Comparison of ENCODE assay signal across 14 cellular contexts in the genomic region with DNA sequence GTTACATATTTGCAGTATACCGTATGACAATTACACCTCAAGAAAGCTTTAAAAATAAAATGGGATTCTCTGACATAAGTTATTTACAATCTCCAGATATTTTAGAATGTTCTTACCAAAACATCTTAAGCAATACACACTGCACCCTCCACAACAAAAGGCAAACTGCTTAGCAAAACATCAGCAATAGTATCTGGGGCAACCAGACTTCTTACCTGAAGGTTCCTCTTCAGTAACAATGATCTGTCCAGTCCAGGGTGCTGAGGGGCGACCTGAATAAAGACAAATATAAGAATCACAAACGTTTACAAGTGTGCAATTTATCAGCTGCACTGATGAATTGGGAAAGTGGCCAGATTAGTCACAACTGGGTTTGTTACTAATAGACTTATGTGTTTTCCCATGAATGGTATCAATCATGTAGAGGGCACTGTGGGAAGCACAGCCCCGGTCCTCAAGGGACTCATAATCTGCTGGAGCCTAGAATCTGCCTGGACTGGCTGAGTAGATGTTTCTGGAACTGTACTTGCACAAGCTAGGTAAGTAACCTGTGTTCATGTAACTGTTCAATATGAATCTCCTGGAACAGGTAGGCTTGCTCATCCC.
DNase-seq lines count a peak whose midpoint lies in the region; ATAC-seq and TF ChIP-seq lines count a peak whose summit lies in the region.
"Had no signal": no experiment of that assay in that cellular context is flagged by ENCODE, and none has a peak within 500 bp of the region (broad histone marks: within the 10 kb centered on the region; RNA-seq: fewer than 3 reads in every experiment).

No MANE protein-coding gene starts in this region.

- H3K4me2 ChIP-seq in BLaER1 treated with 17β-estradiol and CSF1 and Interleukin-3, amounts not matched to agents 10 nM and 100 nM: peak overlapping the region; percentile 40 to 71 (median 57)
- no peak overlapping the region for H3K4me2 ChIP-seq in HCT116 (ENCODE audit: low read length)

- H3K9ac ChIP-seq in BLaER1 treated with 17β-estradiol and CSF1 and Interleukin-3, amounts not matched to agents 10 nM and 100 nM: no peak overlapping the region
- no peak overlapping the region for H3K9ac ChIP-seq in HCT116 (ENCODE audit: low read length)

- no peak overlapping the region for H2AFZ ChIP-seq in HCT116 (ENCODE audit: low read depth, low read length, poor library complexity, severe bottlenecking)

- peak overlapping the region in 1 of 11 experiments; percentile 11; a peak in 3 of 22 replicates for H3K27ac ChIP-seq in BLaER1 treated with 17β-estradiol and CSF1 and Interleukin-3, amounts not matched to agents 10 nM and 100 nM
- no peak overlapping the region for H3K27ac ChIP-seq in HCT116 (ENCODE audit: low read depth, low read length)
- H3K27ac ChIP-seq: ascending aorta, skin epidermis had no signal

- RAD21 ChIA-PET in HCT116 (lab: Charles Lee; ENCODE audit: low non-redundant PET in 1 of 2, low total read pairs in 2 of 2, uncharacterized antibody in 2 of 2, unreplicated experiment in 2 of 2): no interaction called here

- no peaks in the 10 kb centered on the region for H3K36me3 ChIP-seq in BLaER1 treated with 17β-estradiol and CSF1 and Interleukin-3, amounts not matched to agents 10 nM and 100 nM
- H3K36me3 ChIP-seq in HCT116 (ENCODE audit: control insufficient read depth in 1 of 2, insufficient read depth in 2 of 2, low read length in 2 of 2): no peaks in the 10 kb centered on the region
- H3K36me3 ChIP-seq: ascending aorta had no signal

- POLR2A ChIA-PET in HCT116 (lab: Charles Lee): no interaction called here

- in situ Hi-C loops in SK-MEL-5 (cut with HindIII; ENCODE audit: low pct_unique_long_range_greater_than_20kb, low sequenced_read_pairs): no loop called here

- no peaks in the 10 kb centered on the region for H3K9me2 ChIP-seq in HCT116 (ENCODE audit: insufficient read depth)

- H4K20me1 ChIP-seq in BLaER1 treated with 17β-estradiol and CSF1 and Interleukin-3, amounts not matched to agents 10 nM and 100 nM: no peaks in the 10 kb centered on the region
- H4K20me1 ChIP-seq in HCT116 (ENCODE audit: insufficient read depth): no peaks in the 10 kb centered on the region

- CTCF ChIA-PET in HCT116 (lab: Charles Lee): no interaction called here

- TF ChIP-seq CTCF in HCT116 (IDR thresholded peaks at IDR 0.05 in 2 of 3, conservative IDR thresholded peaks at IDR 0.05 in 1 of 3; ENCODE audit: borderline replicate concordance in 1 of 3, insufficient read depth in 1 of 3, low read depth in 2 of 3, low read length in 2 of 3): no peak

- TF ChIP-seq RAD21 in HCT116 (IDR thresholded peaks at IDR 0.05; ENCODE audit: low read depth): no peak

- no peaks in the 10 kb centered on the region; a peak in 1 of 22 replicates for H3K27me3 ChIP-seq in BLaER1 treated with 17β-estradiol and CSF1 and Interleukin-3, amounts not matched to agents 10 nM and 100 nM
- H3K27me3 ChIP-seq in HCT116 (ENCODE audit: insufficient read depth, low read length): no peaks in the 10 kb centered on the region
- H3K27me3 ChIP-seq: ascending aorta had no signal

- BruUV-seq in HCT116 (replicated peaks; lab: Mats Ljungman, UMichigan): no TSS peak

- H3K79me2 ChIP-seq in HCT116 (ENCODE audit: insufficient read depth, low read length): no peaks in the 10 kb centered on the region

- peaks cover 14 to 27% (median 21%) of the 10 kb centered on the region in 10 experiments for H3K4me1 ChIP-seq in BLaER1 treated with 17β-estradiol and CSF1 and Interleukin-3, amounts not matched to agents 10 nM and 100 nM
- no peaks in the 10 kb centered on the region for H3K4me1 ChIP-seq in HCT116 (ENCODE audit: control insufficient read depth in 1 of 2, insufficient read depth in 2 of 2, low read length in 2 of 2)
- H3K4me1 ChIP-seq: ascending aorta had no signal

- intact Hi-C loops in HCT116 (cut with micrococcal nuclease): no loop called here

- TF ChIP-seq POLR2A in HCT116 (IDR thresholded peaks at IDR 0.05; ENCODE audit: borderline replicate concordance, extremely low read depth, insufficient read depth, insufficient read length): no peak

- ATAC-seq in HCT116 (peak; percentile 42; the same call in 1 of the 2 replicates), HG02981 (IDR thresholded peaks at IDR 0.05; ENCODE audit: unreplicated experiment) (no peak), GM19395 (IDR thresholded peaks at IDR 0.05; ENCODE audit: unreplicated experiment) (no peak)
- ATAC-seq: activated T-helper 17 cell treated with anti-CD3 and anti-CD28 coated beads, Interleukin-2, amount 50 U/mL, for 72 hours; left lobe of liver; T-cell had no signal

- H3K9me3 ChIP-seq in BLaER1 treated with 17β-estradiol and CSF1 and Interleukin-3, amounts not matched to agents 10 nM and 100 nM (replicated peaks in 1 of 11): peaks cover 0 to 16% (median under 1%) of the 10 kb centered on the region in 11 experiments; a peak in 8 of 22 replicates
- no peaks in the 10 kb centered on the region for H3K9me3 ChIP-seq in HCT116 (ENCODE audit: control insufficient read depth in 1 of 2, insufficient read depth in 1 of 2, low read depth in 1 of 2, low read length in 2 of 2)
- H3K9me3 ChIP-seq: ascending aorta had no signal

- no peak overlapping the region for H3K4me3 ChIP-seq in BLaER1 treated with 17β-estradiol and CSF1 and Interleukin-3, amounts not matched to agents 10 nM and 100 nM
- H3K4me3 ChIP-seq in HCT116 (replicated peaks in 1 of 2; ENCODE audit: low read depth in 1 of 2, low read length in 2 of 2): no peak overlapping the region
- H3K4me3 ChIP-seq: ascending aorta, skin epidermis had no signal

- DNase-seq in HCT116 (ENCODE audit: low read depth, low spot score): no peak
- DNase-seq in SK-MEL-5 (ENCODE audit: low read depth, low spot score): peak; percentile 48
- DNase-seq in hepatic stellate cell (ENCODE audit: low spot score): peak; percentile 21
- no peak for DNase-seq in activated effector memory CD4-positive, alpha-beta T cell treated with Interleukin-2 at 50 U/mL for 16 hours
- no peak for DNase-seq in anterior cingulate cortex (lab: John Stamatoyannopoulos, UW)
- DNase-seq: activated CD4-positive, alpha-beta T cell treated with anti-CD3 and anti-CD28 coated beads for 4 hours; T-cell had no signal

TF ChIP-seq in HCT116, 20 proteins besides CTCF, POLR2A, EP300 and RAD21:
- no peak for TF ChIP-seq ZNF274 (IDR thresholded peaks at IDR 0.05; ENCODE audit: low read depth, low read length)
- TF ChIP-seq SP1 (IDR thresholded peaks at IDR 0.05; ENCODE audit: low read depth): no peak
- TF ChIP-seq SRF (IDR thresholded peaks at IDR 0.05; ENCODE audit: low read depth): no peak
- no peak for TF ChIP-seq EGR1 (IDR thresholded peaks at IDR 0.05; ENCODE audit: low read depth)
- TF ChIP-seq YY1 (IDR thresholded peaks at IDR 0.05; ENCODE audit: extremely low read depth, insufficient replicate concordance, low read depth, low read length): no peak
- TF ChIP-seq CBX3 (IDR thresholded peaks at IDR 0.05; ENCODE audit: low read depth): no peak
- TF ChIP-seq ELF1 (IDR thresholded peaks at IDR 0.05; ENCODE audit: borderline replicate concordance, low read depth): no peak
- TF ChIP-seq SIN3A (IDR thresholded peaks at IDR 0.05; ENCODE audit: low read depth): no peak
- TF ChIP-seq, protein P1, sequence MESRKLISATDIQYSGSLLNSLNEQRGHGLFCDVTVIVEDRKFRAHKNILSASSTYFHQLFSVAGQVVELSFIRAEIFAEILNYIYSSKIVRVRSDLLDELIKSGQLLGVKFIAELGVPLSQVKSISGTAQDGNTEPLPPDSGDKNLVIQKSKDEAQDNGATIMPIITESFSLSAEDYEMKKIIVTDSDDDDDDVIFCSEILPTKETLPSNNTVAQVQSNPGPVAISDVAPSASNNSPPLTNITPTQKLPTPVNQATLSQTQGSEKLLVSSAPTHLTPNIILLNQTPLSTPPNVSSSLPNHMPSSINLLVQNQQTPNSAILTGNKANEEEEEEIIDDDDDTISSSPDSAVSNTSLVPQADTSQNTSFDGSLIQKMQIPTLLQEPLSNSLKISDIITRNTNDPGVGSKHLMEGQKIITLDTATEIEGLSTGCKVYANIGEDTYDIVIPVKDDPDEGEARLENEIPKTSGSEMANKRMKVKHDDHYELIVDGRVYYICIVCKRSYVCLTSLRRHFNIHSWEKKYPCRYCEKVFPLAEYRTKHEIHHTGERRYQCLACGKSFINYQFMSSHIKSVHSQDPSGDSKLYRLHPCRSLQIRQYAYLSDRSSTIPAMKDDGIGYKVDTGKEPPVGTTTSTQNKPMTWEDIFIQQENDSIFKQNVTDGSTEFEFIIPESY (IDR thresholded peaks at IDR 0.05; ENCODE audit: extremely low read depth, insufficient replicate concordance, low read length): no peak

Comparison
In these comparisons a context has a peak if more than half of its experiments do, and no peak if none do; other contexts are left out.
1. DNase-seq: peak in SK-MEL-5 (single experiment) and hepatic stellate cell (single experiment); none in HCT116 (single experiment), activated effector memory CD4-positive, alpha-beta T cell treated with Interleukin-2 at 50 U/mL for 16 hours (single experiment) and anterior cingulate cortex (0 of 58).